ENCODE assay signal across 1 cellular context in genomic region chr9:136402067-136402466, GRCh38.
TF ChIP-seq lines count a peak whose summit lies in the region.

No MANE protein-coding gene starts in this region.

TF ChIP-seq in HepG2, 621 proteins besides CTCF, POLR2A, EP300 and RAD21:
- peak; percentile 66 for TF ChIP-seq RBFOX2 (IDR thresholded peaks at IDR 0.05; ENCODE audit: low read depth, low read length)
- TF ChIP-seq ZNF280B (CRISPR knock-in tag; IDR thresholded peaks at IDR 0.05; ENCODE audit: borderline replicate concordance): no peak
- TF ChIP-seq AGO2 (optimal IDR thresholded peaks at IDR 0.05; ENCODE audit: low read depth, low read length): peak; percentile 57
